Comparison of ENCODE assay signal across 21 cellular contexts in genomic region chr17:57075193-57075592, GRCh38. TPM values are rescaled to one million over a fixed set of nuclear protein-coding genes. Genes with fewer than 3 reads are reported as not detected.
DNase-seq lines count a peak whose midpoint lies in the region; ATAC-seq, FAIRE-seq and TF ChIP-seq lines count a peak whose summit lies in the region.
"Had no signal": no experiment of that assay in that cellular context is flagged by ENCODE, and none has a peak within 500 bp of the region (broad histone marks: within the 10 kb centered on the region; RNA-seq: fewer than 3 reads in every experiment).

No MANE protein-coding gene starts in this region.

- H3K79me2 ChIP-seq in K562 (ENCODE audit: control insufficient read depth, insufficient read depth, low read length) = no peaks in the 10 kb centered on the region
- no peaks in the 10 kb centered on the region for H3K79me2 ChIP-seq in Karpas-422 (ENCODE audit: low read length)

- intact Hi-C loops in Right ventricle myocardium superior (cut with DNase I) (no loop called here), right cardiac atrium (cut with DNase I) (no loop called here), K562 (cut with micrococcal nuclease) (no loop called here)

- H3K4me1 ChIP-seq in right cardiac atrium (ENCODE audit: control insufficient read depth, insufficient read depth, low read length) (no peaks in the 10 kb centered on the region), K562 (replicated peaks in 1 of 2; ENCODE audit: control insufficient read depth in 2 of 2, insufficient read depth in 2 of 2, low read length in 2 of 2) (no peaks in the 10 kb centered on the region), Karpas-422 (ENCODE audit: low read length) (peaks cover 20% of the 10 kb centered on the region)

- H3K9me2 ChIP-seq in Karpas-422 (replicated peaks; ENCODE audit: insufficient read depth, low read length) = no peaks in the 10 kb centered on the region

- no peak for DNase-seq in Right ventricle myocardium superior
- DNase-seq in right cardiac atrium = no peak
- no peak for DNase-seq in HTR-8/SVneo (ENCODE audit: insufficient read length, low spot score)
- no peak for DNase-seq in K562 (ENCODE audit: extremely low read depth in 1 of 4, low spot score in 3 of 4)
- no peak for DNase-seq in Karpas-422
- no peak for DNase-seq in erythroblast (lab: John Stamatoyannopoulos, UW)
- DNase-seq: CD4-positive, alpha-beta T cell; CD8-positive, alpha-beta memory T cell; DMS 273 treated with DMSO at 0.1 percent for 48 hours; DMS79; EL; GDM1; GOT3 had no signal

- H3K4me2 ChIP-seq in K562 (ENCODE audit: insufficient read depth, low read length) = no peak overlapping the region
- no peak overlapping the region for H3K4me2 ChIP-seq in Karpas-422 (ENCODE audit: low read depth, low read length, poor library complexity, severe bottlenecking)
- H3K4me2 ChIP-seq: BLaER1 had no signal

- FAIRE-seq in HTR-8/SVneo (lab: Jason Lieb, UNC) (peak; percentile 9), K562 (lab: Jason Lieb, UNC) (peak; percentile 48)
- FAIRE-seq: A204.1, D721Med, GM12878, H54 had no signal

- H2AFZ ChIP-seq in K562 (ENCODE audit: low read depth, low read length) = 0 out of 2 replicates have a peak overlapping the region, but pooled peaks have one; percentile 23
- H2AFZ ChIP-seq in Karpas-422 (ENCODE audit: low read length) = no peak overlapping the region

- H3K9me3 ChIP-seq in right cardiac atrium (ENCODE audit: control insufficient read depth, low read length) = no peaks in the 10 kb centered on the region
- no peaks in the 10 kb centered on the region for H3K9me3 ChIP-seq in K562 (replicated peaks; ENCODE audit: control insufficient read depth, insufficient read depth, low read depth, low read length)
- H3K9me3 ChIP-seq in Karpas-422 (ENCODE audit: low read length) = no peaks in the 10 kb centered on the region
- H3K9me3 ChIP-seq: BLaER1, HAP-1 had no signal

- WGBS in right cardiac atrium = 64% methylated on average over 3 of the region's 3 CpGs
- 32% methylated on average over 3 of the region's 3 CpGs for WGBS in K562 (ENCODE audit: insufficient coverage, low coverage, missing lambda C conversion rate)

- no peak for TF ChIP-seq RAD21 in K562 (CRISPR knock-in tag; conservative IDR thresholded peaks at IDR 0.05 in 1 of 2, IDR thresholded peaks at IDR 0.05 in 1 of 2)

- ATAC-seq in Right ventricle myocardium superior (ENCODE audit: poor library complexity) (peak; percentile 73), right cardiac atrium (no peak), K562 (no peak), HG02970 (IDR thresholded peaks at IDR 0.05; ENCODE audit: low FRiP score, unreplicated experiment) (no peak)
- ATAC-seq: GM12878 had no signal

- H3K27ac ChIP-seq in right cardiac atrium (ENCODE audit: low read length) = no peak overlapping the region
- H3K27ac ChIP-seq in K562 (ENCODE audit: extremely low read depth, low read depth, low read length) = no peak overlapping the region
- no peak overlapping the region for H3K27ac ChIP-seq in Karpas-422 (ENCODE audit: low read length)
- H3K27ac ChIP-seq: 22Rv1, BLaER1 had no signal

- TF ChIP-seq CTCF in K562 (IDR thresholded peaks at IDR 0.05 in 2 of 3, conservative IDR thresholded peaks at IDR 0.05 in 1 of 3; ENCODE audit: insufficient read depth in 2 of 3, low read depth in 1 of 3, low read length in 3 of 3) = no peak

- H4K20me1 ChIP-seq in K562 (replicated peaks; ENCODE audit: control insufficient read depth, insufficient read depth, low read length) (no peaks in the 10 kb centered on the region), Karpas-422 (ENCODE audit: insufficient read depth, low read depth, low read length) (no peaks in the 10 kb centered on the region)
- H4K20me1 ChIP-seq: BLaER1 had no signal

- no peaks in the 10 kb centered on the region for H3K9me1 ChIP-seq in K562 (ENCODE audit: control insufficient read depth, insufficient read depth, low read length)

- no peaks in the 10 kb centered on the region for H3K27me3 ChIP-seq in right cardiac atrium (ENCODE audit: control insufficient read depth, insufficient read depth)
- no peaks in the 10 kb centered on the region for H3K27me3 ChIP-seq in K562 (ENCODE audit: control insufficient read depth in 2 of 2, insufficient read depth in 2 of 2, low read length in 2 of 2)
- no peaks in the 10 kb centered on the region for H3K27me3 ChIP-seq in Karpas-422 (ENCODE audit: low read length)
- H3K27me3 ChIP-seq: BLaER1 had no signal

- CTCF ChIA-PET in K562 (lab: Yijun Ruan, JAX; ENCODE audit: low intra/inter-chr PET ratio) = no interaction called here

- H3K36me3 ChIP-seq in K562 (ENCODE audit: control insufficient read depth, insufficient read depth, low read length) = no peaks in the 10 kb centered on the region
- H3K36me3 ChIP-seq in Karpas-422 (ENCODE audit: insufficient read depth, low read length) = no peaks in the 10 kb centered on the region
- H3K36me3 ChIP-seq: BLaER1, HAP-1 had no signal

- TF ChIP-seq EP300 in K562 (IDR thresholded peaks at IDR 0.05; ENCODE audit: low read length) = no peak

- in situ Hi-C loops in K562 (cut with MboI) = no loop called here

- H3K9ac ChIP-seq in K562 (ENCODE audit: insufficient read depth in 1 of 2, low read depth in 2 of 2, low read length in 2 of 2) = no peak overlapping the region
- no peak overlapping the region for H3K9ac ChIP-seq in Karpas-422 (ENCODE audit: low read length)
- H3K9ac ChIP-seq: BLaER1 had no signal

- POLR2A ChIA-PET in K562 (lab: Yijun Ruan, JAX) = interaction anchor here (0.5 to 1.0 kb wide), 2 partner anchors 10 to 41 kb away, joined by 3 to 4 read pairs; partner anchors contain the start of gene AKAP1

- H3K4me3 ChIP-seq in right cardiac atrium (ENCODE audit: low read length) (no peak overlapping the region), K562 (no peak overlapping the region), Karpas-422 (ENCODE audit: low read length) (no peak overlapping the region)
- H3K4me3 ChIP-seq: BLaER1, GM12878, HAP-1 had no signal

- TF ChIP-seq POLR2A in K562 (conservative IDR thresholded peaks at IDR 0.05) (no peak), erythroblast (IDR thresholded peaks at IDR 0.05; ENCODE audit: low read length) (no peak)

- no TSS peak for BruUV-seq in K562 (replicated peaks; lab: Mats Ljungman, UMichigan)

TF ChIP-seq in K562, 482 proteins besides CTCF, POLR2A, EP300 and RAD21:
- TF ChIP-seq RUNX1 (IDR thresholded peaks at IDR 0.05; ENCODE audit: low read depth) (no peak), EZH2 (IDR thresholded peaks at IDR 0.05; ENCODE audit: borderline replicate concordance, low read depth, low read length) (no peak), WHSC1 (IDR thresholded peaks at IDR 0.05; ENCODE audit: low read length) (no peak), ZFP36 (IDR thresholded peaks at IDR 0.05; ENCODE audit: low read depth, low read length, partially characterized antibody) (no peak), HCFC1 (IDR thresholded peaks at IDR 0.05; ENCODE audit: low read depth, low read length) (no peak)
TF ChIP-seq in K562: peak in this region for 0.

RNA-seq across cellular contexts. Expression of gene AKAP1, which starts 9.9 kb away (rescaled TPM):
- 228 TPM for total RNA-seq in Right ventricle myocardium superior
- 100 to 1,000 TPM in 3 of 4 donors, 10 to 100 TPM in 1; 92.3 to 194 (median 175) TPM for total RNA-seq in right cardiac atrium
- 94.4 TPM for polyA plus RNA-seq in right cardiac atrium
- 47.3 and 76.5 TPM in 2 replicates for total RNA-seq in K562 (2011; cell fraction: chromatin; rRNA removed; ENCODE audit: low replicate concordance)
- total RNA-seq in K562 (2011; cell fraction: nucleolus; rRNA removed) = 65.9 and 69.3 TPM in 2 replicates
- total RNA-seq in K562 (2011; cell fraction: nucleoplasm; rRNA removed) = 70.5 and 70.8 TPM in 2 replicates
- total RNA-seq in K562 (2014; rRNA removed) = 50.4 and 57.2 TPM in 2 replicates
- total RNA-seq in K562 (2014; rRNA removed; fragmentation: Illumina TruSeq; extraction: Trizol) = 24.5 and 29.4 TPM in 2 replicates
- 36.4 and 41.2 TPM in 2 replicates for total RNA-seq in K562 (2015; rRNA removed; fragmentation: Illumina TruSeq; extraction: Trizol)
- total RNA-seq in K562 (2021) = 40.7 and 44.9 TPM in 2 replicates
- 46.8 and 48.4 TPM in 2 replicates for polyA plus RNA-seq in K562 (2011; rRNA removed)
- polyA plus RNA-seq in K562 (2011; cell fraction: cytosol; rRNA removed) = 54.8 and 62.0 TPM in 2 replicates
- 198 and 242 TPM in 2 replicates for polyA plus RNA-seq in K562 (2011; cell fraction: nucleus; rRNA removed)
- 24.4 and 26.8 TPM in 2 replicates for polyA plus RNA-seq in K562 (2012)
- 58.3 and 63.8 TPM in 2 replicates for polyA plus RNA-seq in K562 (2014; fragmentation: Illumina TruSeq; extraction: Trizol)
- polyA plus RNA-seq in K562 (2014; fragmentation: Nextera tagmentation; extraction: Ambion mirVana) = 10 to 100 TPM; 12.9 to 13.2 TPM
- polyA plus RNA-seq in K562 (2014; rRNA removed) = 34.9 and 40.7 TPM in 2 replicates
- 62.1 and 70.8 TPM in 2 replicates for polyA minus RNA-seq in K562 (2011; rRNA and poly(A)+ RNA removed)
- 57.1 and 64.3 TPM in 2 replicates for polyA minus RNA-seq in K562 (2011; cell fraction: cytosol; rRNA and poly(A)+ RNA removed)
- polyA minus RNA-seq in K562 (2011; cell fraction: nucleus; rRNA and poly(A)+ RNA removed) = 25.3 and 35.0 TPM in 2 replicates
- total RNA-seq in Karpas-422 (2014; rRNA removed; shearing (Covaris generic); ENCODE audit: low replicate concordance) = 56.1 and 71.2 TPM in 2 replicates
